ENCODE assay signal across 20 cellular contexts in the genomic region with DNA sequence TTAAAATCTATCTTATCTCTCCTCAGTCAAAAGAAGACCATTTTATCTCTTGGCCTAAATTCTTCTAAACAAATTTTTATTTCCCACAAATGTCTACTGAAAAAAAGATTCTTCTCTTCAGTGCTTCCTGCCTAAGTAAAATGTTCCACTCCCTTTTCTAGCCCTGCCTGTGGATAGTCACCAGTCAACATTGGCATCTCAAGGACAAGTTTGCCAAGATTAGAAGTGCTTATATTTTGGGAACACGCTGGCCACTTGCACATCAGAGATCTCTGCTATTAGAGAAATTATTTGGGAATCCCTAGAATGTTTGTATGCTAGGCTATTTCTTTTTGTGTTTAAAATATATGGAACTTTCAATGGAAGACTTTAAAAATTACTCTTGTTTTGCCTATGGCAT.
"Had no signal": no experiment of that assay in that cellular context is flagged by ENCODE, and none has a peak within 500 bp of the region (broad histone marks: within the 10 kb centered on the region; RNA-seq: fewer than 3 reads in every experiment).

No MANE protein-coding gene starts in this region.

- DNase-seq: dorsolateral prefrontal cortex; effector CD4-positive, alpha-beta T cell; kidney; left lung; lower lobe of right lung; naive thymus-derived CD8-positive, alpha-beta T cell; nephron progenitor cell; occipital lobe; ovary; posterior cingulate gyrus; psoas muscle; right lobe of liver; stimulated activated CD4-positive, alpha-beta T cell treated with anti-CD3 and anti-CD28 coated beads, Interleukin-15, amount 100 ng/mL, for 24 hours; stimulated activated CD4-positive, alpha-beta T cell treated with anti-CD3 and anti-CD28 coated beads, Interleukin-2, amount 100 ng/mL, for 48 hours; stimulated activated naive CD4-positive, alpha-beta T cell; stimulated activated naive CD8-positive, alpha-beta T cell treated with anti-CD3 and anti-CD28 coated beads, Interleukin-15, amount 100 ng/mL, for 72 hours; trophoblast cell had no signal

- H3K4me3 ChIP-seq: hepatocyte, left lung, lower lobe of right lung, ovary, psoas muscle, right lobe of liver, suprapubic skin, vagina had no signal

- H3K4me1 ChIP-seq: left lung, lower lobe of right lung, psoas muscle, right lobe of liver, suprapubic skin, vagina had no signal

- H3K27ac Mint-ChIP-seq: naive thymus-derived CD8-positive, alpha-beta T cell; nephron progenitor cell; stimulated activated naive CD8-positive, alpha-beta T cell treated with anti-CD3 and anti-CD28 coated beads, Interleukin-15, amount 100 ng/mL, for 72 hours had no signal

- H3K9me3 ChIP-seq: left lung, lower lobe of right lung, ovary, psoas muscle, right lobe of liver, suprapubic skin, vagina had no signal

- H3K4me3 Mint-ChIP-seq: naive thymus-derived CD8-positive, alpha-beta T cell; nephron progenitor cell; stimulated activated naive CD8-positive, alpha-beta T cell treated with anti-CD3 and anti-CD28 coated beads, Interleukin-15, amount 100 ng/mL, for 72 hours had no signal

- H3K36me3 Mint-ChIP-seq: naive thymus-derived CD8-positive, alpha-beta T cell had no signal

- H3K27ac ChIP-seq: dorsolateral prefrontal cortex, hepatocyte, left lung, lower lobe of right lung, ovary, psoas muscle, right lobe of liver, suprapubic skin, vagina had no signal

- H3K9me3 Mint-ChIP-seq: nephron progenitor cell had no signal

- H3K27me3 ChIP-seq: dorsolateral prefrontal cortex, hepatocyte, left lung, ovary, right lobe of liver, suprapubic skin, vagina had no signal

- H3K27me3 Mint-ChIP-seq: naive thymus-derived CD8-positive, alpha-beta T cell; stimulated activated naive CD8-positive, alpha-beta T cell treated with anti-CD3 and anti-CD28 coated beads, Interleukin-15, amount 100 ng/mL, for 72 hours had no signal

- H3K4me1 Mint-ChIP-seq: naive thymus-derived CD8-positive, alpha-beta T cell; stimulated activated naive CD8-positive, alpha-beta T cell treated with anti-CD3 and anti-CD28 coated beads, Interleukin-15, amount 100 ng/mL, for 72 hours had no signal

- ATAC-seq: left lung; lower lobe of right lung; naive thymus-derived CD8-positive, alpha-beta T cell; psoas muscle; right lobe of liver; stimulated activated naive CD8-positive, alpha-beta T cell treated with anti-CD3 and anti-CD28 coated beads, Interleukin-15, amount 100 ng/mL, for 72 hours had no signal
